1 cellular context compared by ENCODE assay signal in the genomic region with DNA sequence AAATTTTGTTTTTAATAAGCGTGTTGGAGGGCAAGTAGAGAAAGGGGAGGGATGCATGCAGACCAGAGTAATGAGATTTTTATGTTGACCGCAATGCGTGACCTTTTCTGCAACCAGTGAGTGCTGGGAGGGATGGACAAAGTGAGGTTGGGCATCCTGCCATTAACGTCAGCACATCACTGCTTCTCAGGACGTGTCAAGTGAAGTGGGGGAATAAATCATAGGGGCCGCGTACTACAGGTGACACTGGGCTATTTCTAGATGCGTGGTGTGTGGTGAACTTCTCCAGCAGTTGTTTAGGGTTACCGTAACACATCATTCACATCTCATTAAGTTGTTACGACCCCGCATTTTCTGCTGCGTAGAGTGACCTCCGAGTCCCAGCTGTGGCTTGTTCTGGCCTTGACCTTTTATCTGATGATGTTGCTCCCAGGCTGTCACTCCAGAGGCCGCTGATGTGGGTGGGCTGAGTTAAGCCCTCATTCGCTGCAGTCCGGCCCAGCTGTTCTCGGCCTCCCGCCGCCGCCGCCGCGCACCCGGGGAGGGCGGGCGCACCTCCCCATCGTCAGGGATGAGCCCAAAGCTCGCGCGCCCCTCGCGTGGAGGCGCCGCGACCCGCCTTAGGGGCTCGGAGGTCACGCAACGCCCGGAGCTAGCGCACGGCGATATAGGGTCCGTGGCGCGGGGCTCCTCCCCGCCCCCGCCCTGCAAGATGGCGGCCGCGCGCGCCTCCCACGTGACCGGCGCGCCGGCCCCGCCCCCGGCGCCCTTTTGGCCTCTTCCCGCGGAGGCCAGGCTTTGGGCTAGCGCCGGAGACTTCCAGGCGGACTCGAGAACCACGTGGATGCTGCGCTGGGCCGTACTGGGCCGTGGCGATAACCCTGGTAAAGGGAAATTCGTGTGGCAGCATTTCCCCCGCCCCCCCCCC.
TF ChIP-seq lines count a peak whose summit lies in the region.

No MANE protein-coding gene starts in this region.

TF ChIP-seq in HEK293, 187 proteins besides CTCF, POLR2A, EP300 and RAD21 (continued from another document and continues in another):
- TF ChIP-seq ZNF513 (tag by site-specific recombination; IDR thresholded peaks at IDR 0.05), result no peak
- TF ChIP-seq ZNF391 (tag by site-specific recombination; IDR thresholded peaks at IDR 0.05; ENCODE audit: borderline replicate concordance, low read depth), result no peak; the same call in 1 of the 2 replicates
- no peak for TF ChIP-seq REPIN1 (tag by site-specific recombination; IDR thresholded peaks at IDR 0.05; ENCODE audit: low read depth)
- no peak for TF ChIP-seq HOXC10 (CRISPR knock-in tag; IDR thresholded peaks at IDR 0.05)
- TF ChIP-seq, protein P1, sequence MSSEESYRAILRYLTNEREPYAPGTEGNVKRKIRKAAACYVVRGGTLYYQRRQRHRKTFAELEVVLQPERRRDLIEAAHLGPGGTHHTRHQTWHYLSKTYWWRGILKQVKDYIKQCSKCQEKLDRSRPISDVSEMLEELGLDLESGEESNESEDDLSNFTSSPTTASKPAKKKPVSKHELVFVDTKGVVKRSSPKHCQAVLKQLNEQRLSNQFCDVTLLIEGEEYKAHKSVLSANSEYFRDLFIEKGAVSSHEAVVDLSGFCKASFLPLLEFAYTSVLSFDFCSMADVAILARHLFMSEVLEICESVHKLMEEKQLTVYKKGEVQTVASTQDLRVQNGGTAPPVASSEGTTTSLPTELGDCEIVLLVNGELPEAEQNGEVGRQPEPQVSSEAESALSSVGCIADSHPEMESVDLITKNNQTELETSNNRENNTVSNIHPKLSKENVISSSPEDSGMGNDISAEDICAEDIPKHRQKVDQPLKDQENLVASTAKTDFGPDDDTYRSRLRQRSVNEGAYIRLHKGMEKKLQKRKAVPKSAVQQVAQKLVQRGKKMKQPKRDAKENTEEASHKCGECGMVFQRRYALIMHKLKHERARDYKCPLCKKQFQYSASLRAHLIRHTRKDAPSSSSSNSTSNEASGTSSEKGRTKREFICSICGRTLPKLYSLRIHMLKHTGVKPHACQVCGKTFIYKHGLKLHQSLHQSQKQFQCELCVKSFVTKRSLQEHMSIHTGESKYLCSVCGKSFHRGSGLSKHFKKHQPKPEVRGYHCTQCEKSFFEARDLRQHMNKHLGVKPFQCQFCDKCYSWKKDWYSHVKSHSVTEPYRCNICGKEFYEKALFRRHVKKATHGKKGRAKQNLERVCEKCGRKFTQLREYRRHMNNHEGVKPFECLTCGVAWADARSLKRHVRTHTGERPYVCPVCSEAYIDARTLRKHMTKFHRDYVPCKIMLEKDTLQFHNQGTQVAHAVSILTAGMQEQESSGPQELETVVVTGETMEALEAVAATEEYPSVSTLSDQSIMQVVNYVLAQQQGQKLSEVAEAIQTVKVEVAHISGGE (tag by site-specific recombination; conservative IDR thresholded peaks at IDR 0.05; ENCODE audit: low read depth), result 0 out of 2 replicates have a peak, but pooled peaks have one; percentile 29
- TF ChIP-seq ZNF311 (tag by site-specific recombination; IDR thresholded peaks at IDR 0.05; ENCODE audit: borderline replicate concordance), result no peak
- TF ChIP-seq ZNF146 (tag by site-specific recombination; IDR thresholded peaks at IDR 0.05), result no peak
- TF ChIP-seq ZFP41 (tag by site-specific recombination; IDR thresholded peaks at IDR 0.05; ENCODE audit: borderline replicate concordance), result no peak
- TF ChIP-seq ZNF341 (tag by site-specific recombination; IDR thresholded peaks at IDR 0.05; ENCODE audit: low read depth), result peak; percentile 85
- TF ChIP-seq ZNF610 (tag by site-specific recombination; IDR thresholded peaks at IDR 0.05; ENCODE audit: borderline replicate concordance), result 0 out of 2 replicates have a peak, but pooled peaks have one; percentile 13
- TF ChIP-seq TRIM28 (IDR thresholded peaks at IDR 0.05; ENCODE audit: borderline replicate concordance, low read length), result no peak
- TF ChIP-seq SP3 (tag by site-specific recombination; IDR thresholded peaks at IDR 0.05), result peak; percentile 70
- TF ChIP-seq ZNF416 (tag by site-specific recombination; IDR thresholded peaks at IDR 0.05), result no peak
- TF ChIP-seq ZNF791 (tag by site-specific recombination; IDR thresholded peaks at IDR 0.05), result no peak
- TF ChIP-seq ZFHX2 (tag by site-specific recombination; conservative IDR thresholded peaks at IDR 0.05), result peak; percentile 90
- peak; percentile 76 for TF ChIP-seq ZNF629 (tag by site-specific recombination; IDR thresholded peaks at IDR 0.05)
- no peak for TF ChIP-seq ZNF558 (tag by site-specific recombination; IDR thresholded peaks at IDR 0.05)
- TF ChIP-seq ZBTB8A (tag by site-specific recombination; IDR thresholded peaks at IDR 0.05), result peak; percentile 76
- peak; percentile 51; the same call in 1 of the 2 replicates for TF ChIP-seq ZNF639 (tag by site-specific recombination; IDR thresholded peaks at IDR 0.05)
- no peak for TF ChIP-seq ZNF214 (tag by site-specific recombination; IDR thresholded peaks at IDR 0.05; ENCODE audit: borderline replicate concordance)
- TF ChIP-seq PRDM10 (tag by site-specific recombination; IDR thresholded peaks at IDR 0.05), result peak; percentile 29; the same call in 1 of the 2 replicates
- no peak for TF ChIP-seq ZNF350 (tag by site-specific recombination; IDR thresholded peaks at IDR 0.05)
- no peak for TF ChIP-seq GFI1B (tag by site-specific recombination; IDR thresholded peaks at IDR 0.05)
- TF ChIP-seq HOXD13 (CRISPR knock-in tag; IDR thresholded peaks at IDR 0.05; ENCODE audit: borderline replicate concordance), result no peak
- TF ChIP-seq ZNF510 (tag by site-specific recombination; IDR thresholded peaks at IDR 0.05; ENCODE audit: insufficient replicate concordance), result no peak
- no peak for TF ChIP-seq ZNF529 (tag by site-specific recombination; IDR thresholded peaks at IDR 0.05; ENCODE audit: insufficient replicate concordance)
- TF ChIP-seq ZNF394 (tag by site-specific recombination; IDR thresholded peaks at IDR 0.05; ENCODE audit: borderline replicate concordance), result 0 out of 2 replicates have a peak, but pooled peaks have one; percentile 18
- TF ChIP-seq GLI2 (tag by site-specific recombination; IDR thresholded peaks at IDR 0.05; ENCODE audit: borderline replicate concordance, low read depth), result no peak
- peak; percentile 67 for TF ChIP-seq KLF9 (tag by site-specific recombination; IDR thresholded peaks at IDR 0.05; ENCODE audit: low read depth)
- TF ChIP-seq ZNF324 (tag by site-specific recombination; IDR thresholded peaks at IDR 0.05), result peak; percentile 19; the same call in 1 of the 2 replicates
- no peak for TF ChIP-seq ZNF133 (tag by site-specific recombination; IDR thresholded peaks at IDR 0.05)
- TF ChIP-seq, protein P2, sequence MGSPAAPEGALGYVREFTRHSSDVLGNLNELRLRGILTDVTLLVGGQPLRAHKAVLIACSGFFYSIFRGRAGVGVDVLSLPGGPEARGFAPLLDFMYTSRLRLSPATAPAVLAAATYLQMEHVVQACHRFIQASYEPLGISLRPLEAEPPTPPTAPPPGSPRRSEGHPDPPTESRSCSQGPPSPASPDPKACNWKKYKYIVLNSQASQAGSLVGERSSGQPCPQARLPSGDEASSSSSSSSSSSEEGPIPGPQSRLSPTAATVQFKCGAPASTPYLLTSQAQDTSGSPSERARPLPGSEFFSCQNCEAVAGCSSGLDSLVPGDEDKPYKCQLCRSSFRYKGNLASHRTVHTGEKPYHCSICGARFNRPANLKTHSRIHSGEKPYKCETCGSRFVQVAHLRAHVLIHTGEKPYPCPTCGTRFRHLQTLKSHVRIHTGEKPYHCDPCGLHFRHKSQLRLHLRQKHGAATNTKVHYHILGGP (tag by site-specific recombination; IDR thresholded peaks at IDR 0.05), result no peak
- TF ChIP-seq, protein P3, sequence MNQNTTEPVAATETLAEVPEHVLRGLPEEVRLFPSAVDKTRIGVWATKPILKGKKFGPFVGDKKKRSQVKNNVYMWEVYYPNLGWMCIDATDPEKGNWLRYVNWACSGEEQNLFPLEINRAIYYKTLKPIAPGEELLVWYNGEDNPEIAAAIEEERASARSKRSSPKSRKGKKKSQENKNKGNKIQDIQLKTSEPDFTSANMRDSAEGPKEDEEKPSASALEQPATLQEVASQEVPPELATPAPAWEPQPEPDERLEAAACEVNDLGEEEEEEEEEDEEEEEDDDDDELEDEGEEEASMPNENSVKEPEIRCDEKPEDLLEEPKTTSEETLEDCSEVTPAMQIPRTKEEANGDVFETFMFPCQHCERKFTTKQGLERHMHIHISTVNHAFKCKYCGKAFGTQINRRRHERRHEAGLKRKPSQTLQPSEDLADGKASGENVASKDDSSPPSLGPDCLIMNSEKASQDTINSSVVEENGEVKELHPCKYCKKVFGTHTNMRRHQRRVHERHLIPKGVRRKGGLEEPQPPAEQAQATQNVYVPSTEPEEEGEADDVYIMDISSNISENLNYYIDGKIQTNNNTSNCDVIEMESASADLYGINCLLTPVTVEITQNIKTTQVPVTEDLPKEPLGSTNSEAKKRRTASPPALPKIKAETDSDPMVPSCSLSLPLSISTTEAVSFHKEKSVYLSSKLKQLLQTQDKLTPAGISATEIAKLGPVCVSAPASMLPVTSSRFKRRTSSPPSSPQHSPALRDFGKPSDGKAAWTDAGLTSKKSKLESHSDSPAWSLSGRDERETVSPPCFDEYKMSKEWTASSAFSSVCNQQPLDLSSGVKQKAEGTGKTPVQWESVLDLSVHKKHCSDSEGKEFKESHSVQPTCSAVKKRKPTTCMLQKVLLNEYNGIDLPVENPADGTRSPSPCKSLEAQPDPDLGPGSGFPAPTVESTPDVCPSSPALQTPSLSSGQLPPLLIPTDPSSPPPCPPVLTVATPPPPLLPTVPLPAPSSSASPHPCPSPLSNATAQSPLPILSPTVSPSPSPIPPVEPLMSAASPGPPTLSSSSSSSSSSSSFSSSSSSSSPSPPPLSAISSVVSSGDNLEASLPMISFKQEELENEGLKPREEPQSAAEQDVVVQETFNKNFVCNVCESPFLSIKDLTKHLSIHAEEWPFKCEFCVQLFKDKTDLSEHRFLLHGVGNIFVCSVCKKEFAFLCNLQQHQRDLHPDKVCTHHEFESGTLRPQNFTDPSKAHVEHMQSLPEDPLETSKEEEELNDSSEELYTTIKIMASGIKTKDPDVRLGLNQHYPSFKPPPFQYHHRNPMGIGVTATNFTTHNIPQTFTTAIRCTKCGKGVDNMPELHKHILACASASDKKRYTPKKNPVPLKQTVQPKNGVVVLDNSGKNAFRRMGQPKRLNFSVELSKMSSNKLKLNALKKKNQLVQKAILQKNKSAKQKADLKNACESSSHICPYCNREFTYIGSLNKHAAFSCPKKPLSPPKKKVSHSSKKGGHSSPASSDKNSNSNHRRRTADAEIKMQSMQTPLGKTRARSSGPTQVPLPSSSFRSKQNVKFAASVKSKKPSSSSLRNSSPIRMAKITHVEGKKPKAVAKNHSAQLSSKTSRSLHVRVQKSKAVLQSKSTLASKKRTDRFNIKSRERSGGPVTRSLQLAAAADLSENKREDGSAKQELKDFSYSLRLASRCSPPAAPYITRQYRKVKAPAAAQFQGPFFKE (tag by site-specific recombination; IDR thresholded peaks at IDR 0.05; ENCODE audit: borderline replicate concordance), result no peak
- no peak for TF ChIP-seq SETDB1 (IDR thresholded peaks at IDR 0.05; ENCODE audit: insufficient read length, low read length)
- no peak for TF ChIP-seq ZNF223 (tag by site-specific recombination; IDR thresholded peaks at IDR 0.05)
- TF ChIP-seq ZNF19 (tag by site-specific recombination; IDR thresholded peaks at IDR 0.05; ENCODE audit: low read depth), result no peak
- TF ChIP-seq, protein P4, sequence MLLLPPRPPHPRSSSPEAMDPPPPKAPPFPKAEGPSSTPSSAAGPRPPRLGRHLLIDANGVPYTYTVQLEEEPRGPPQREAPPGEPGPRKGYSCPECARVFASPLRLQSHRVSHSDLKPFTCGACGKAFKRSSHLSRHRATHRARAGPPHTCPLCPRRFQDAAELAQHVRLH (tag by site-specific recombination; IDR thresholded peaks at IDR 0.05), result 0 out of 2 replicates have a peak, but pooled peaks have one; percentile 10
